In the genomic region with DNA sequence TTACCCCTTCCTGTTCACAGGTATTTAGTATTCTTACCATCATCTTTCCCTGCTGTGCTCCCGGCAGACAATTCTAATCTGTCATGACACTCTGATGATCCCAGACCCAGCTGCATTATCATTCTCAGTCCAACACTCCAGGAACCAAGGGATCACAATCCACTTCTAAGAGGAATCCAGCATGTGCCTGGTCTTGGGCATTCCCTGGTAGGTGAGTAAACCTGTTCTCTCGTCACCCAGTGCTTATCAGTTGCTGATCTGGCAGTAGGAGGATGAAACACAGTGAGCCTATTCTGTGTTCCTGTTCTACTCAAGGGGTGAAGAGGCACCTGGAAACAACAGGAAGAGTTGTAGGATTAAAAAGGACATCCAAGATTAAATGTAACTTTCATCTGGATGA, we compare ENCODE assay signal across 18 cellular contexts. TPM values are rescaled to one million over a fixed set of nuclear protein-coding genes. Genes with fewer than 3 reads are reported as not detected.
"Had no signal": no experiment of that assay in that cellular context is flagged by ENCODE, and none has a peak within 500 bp of the region (broad histone marks: within the 10 kb centered on the region; RNA-seq: fewer than 3 reads in every experiment).

No MANE protein-coding gene starts in this region.

- H3K4me3 Mint-ChIP-seq: activated naive CD4-positive, alpha-beta T cell treated with anti-CD3 and anti-CD28 coated beads, Interleukin-2, amount 50 U/mL, for 24 hours had no signal

- H3K27ac Mint-ChIP-seq: activated naive CD4-positive, alpha-beta T cell treated with anti-CD3 and anti-CD28 coated beads, Interleukin-2, amount 50 U/mL, for 24 hours had no signal

- DNase-seq: activated CD4-positive, alpha-beta T cell treated with anti-CD3 and anti-CD28 coated beads for 48 hours; activated T-cell treated with anti-CD3 and anti-CD28 coated beads for 4 hours; dorsolateral prefrontal cortex; heart left ventricle; kidney; left ventricle myocardium inferior; retina; stimulated activated CD4-positive, alpha-beta T cell treated with anti-CD3 and anti-CD28 coated beads, Interleukin-4, amount 100 ng/mL, for 1 hour; stimulated activated CD8-positive, alpha-beta memory T cell treated with anti-CD3 and anti-CD28 coated beads, Interleukin-4, amount 100 ng/mL, for 48 hours; stomach; WERI-Rb-1 had no signal

- ATAC-seq: heart left ventricle had no signal

- H3K36me3 Mint-ChIP-seq: activated naive CD4-positive, alpha-beta T cell treated with anti-CD3 and anti-CD28 coated beads, Interleukin-2, amount 50 U/mL, for 24 hours; T-cell had no signal

- H3K9me3 ChIP-seq: breast epithelium, heart left ventricle, left ventricle myocardium inferior, stomach, thoracic aorta, vagina had no signal

- H3K4me3 ChIP-seq: breast epithelium, dorsolateral prefrontal cortex, heart left ventricle, left ventricle myocardium inferior, stomach, thoracic aorta, vagina had no signal

- H3K9me3 Mint-ChIP-seq: activated naive CD4-positive, alpha-beta T cell treated with anti-CD3 and anti-CD28 coated beads, Interleukin-2, amount 50 U/mL, for 24 hours; T-cell had no signal

RNA-seq across cellular contexts. Expression of gene DMBT1, which starts 1.3 kb away (rescaled TPM):
- total RNA-seq: activated CD8-positive, alpha-beta memory T cell treated with anti-CD3 and anti-CD28 coated beads for 36 hours; frontal cortex; vagina had no signal
